In genomic region chr7:24722386-24723177, GRCh38 we compare ENCODE assay signal across 8 cellular contexts. TPM values are rescaled to one million over a fixed set of nuclear protein-coding genes. Genes with fewer than 3 reads are reported as not detected.
DNase-seq lines count a peak whose midpoint lies in the region; ATAC-seq and TF ChIP-seq lines count a peak whose summit lies in the region.

No MANE protein-coding gene starts in this region.

- H3K4me3 Mint-ChIP-seq in endodermal cell (no peak overlapping the region), naive B cell (no peak overlapping the region)

- TF ChIP-seq CTCF in DND-41 (IDR thresholded peaks at IDR 0.05; ENCODE audit: borderline replicate concordance, extremely low read depth, low read length, poor library complexity, severe bottlenecking) (peak; percentile 33), endodermal cell (conservative IDR thresholded peaks at IDR 0.05) (peak; percentile 71)

- H3K27me3 Mint-ChIP-seq in endodermal cell (ENCODE audit: insufficient read depth): no peaks in the 10 kb centered on the region
- H3K27me3 Mint-ChIP-seq in naive B cell: peaks cover 0 to 17% (median 2%) of the 10 kb centered on the region in 3 donors

- H4K20me1 ChIP-seq in DND-41 (ENCODE audit: insufficient read depth, low read length): no peaks in the 10 kb centered on the region

- H3K9ac ChIP-seq in DND-41 (ENCODE audit: low read depth, low read length) (no peak overlapping the region), endodermal cell (ENCODE audit: extremely low read depth, low read length, poor library complexity, severe bottlenecking) (no peak overlapping the region)

- no peak for ATAC-seq in DND-41 (ENCODE audit: insufficient read depth, low read depth)
- ATAC-seq in naive B cell (ENCODE audit: low read depth in 2 of 2): no peak
- ATAC-seq in GM21381 (IDR thresholded peaks at IDR 0.05; ENCODE audit: unreplicated experiment): no peak

- H3K9me3 ChIP-seq in DND-41 (ENCODE audit: insufficient read depth, low read length, severe bottlenecking) (no peaks in the 10 kb centered on the region), endodermal cell (ENCODE audit: control insufficient read depth, low read length) (peaks cover 4% of the 10 kb centered on the region)

- DNase-seq in DND-41: no peak
- peak; percentile 66 for DNase-seq in NCI-H2107 treated with DMSO at 0.1 percent for 48 hours (lab: John Stamatoyannopoulos, UW; ENCODE audit: unreplicated experiment)
- peak; percentile 77 for DNase-seq in endodermal cell
- DNase-seq in naive B cell: no peak
- DNase-seq in SIG-M5 treated with dmso at 0.1 percent for 504 hours (lab: John Stamatoyannopoulos, UW; ENCODE audit: unreplicated experiment): no peak
- DNase-seq in NAMALWA (ENCODE audit: low spot score): no peak
- DNase-seq in NCI-H2029 treated with DMSO at 0.1 percent for 48 hours (lab: John Stamatoyannopoulos, UW): no peak

- peaks cover 38% of the 10 kb centered on the region for H3K4me1 Mint-ChIP-seq in endodermal cell
- H3K4me1 Mint-ChIP-seq in naive B cell: peaks cover 68 to 76% (median 74%) of the 10 kb centered on the region in 3 donors

- H3K9me3 Mint-ChIP-seq in endodermal cell (peaks cover 1% of the 10 kb centered on the region), naive B cell (peaks cover 0 to 10% (median 0%) of the 10 kb centered on the region in 7 donors)

- H3K36me3 ChIP-seq in DND-41 (ENCODE audit: insufficient read depth, low read length) (no peaks in the 10 kb centered on the region), endodermal cell (ENCODE audit: control insufficient read depth, insufficient read depth, low read length) (no peaks in the 10 kb centered on the region)

- H3K27me3 ChIP-seq in DND-41 (ENCODE audit: insufficient read depth, low read length, poor library complexity): no peaks in the 10 kb centered on the region
- H3K27me3 ChIP-seq in endodermal cell (ENCODE audit: control insufficient read depth, insufficient read depth, low read length, poor library complexity, severe bottlenecking): no peaks in the 10 kb centered on the region

- H3K4me2 ChIP-seq in DND-41 (ENCODE audit: insufficient read depth, low read length): no peak overlapping the region

- H3K27ac ChIP-seq in DND-41 (ENCODE audit: low read length): no peak overlapping the region
- no peak overlapping the region for H3K27ac ChIP-seq in endodermal cell (ENCODE audit: low read depth, low read length)

- 81 to 86% methylated on average over 9 to 19 of the region's 19 CpGs for WGBS in endodermal cell (ENCODE audit: insufficient coverage in 1 of 2, insufficient read length in 1 of 2), 2 experiments

- H3K79me2 ChIP-seq in DND-41 (ENCODE audit: insufficient read depth, low read length): no peaks in the 10 kb centered on the region

- H3K4me1 ChIP-seq in DND-41 (ENCODE audit: insufficient read depth, low read length): peaks cover 25% of the 10 kb centered on the region
- peaks cover 14% of the 10 kb centered on the region for H3K4me1 ChIP-seq in endodermal cell (ENCODE audit: control insufficient read depth, insufficient read depth, low read length)

- no peak overlapping the region for H3K4me3 ChIP-seq in DND-41 (ENCODE audit: low read depth in 1 of 2, low read length in 2 of 2)
- H3K4me3 ChIP-seq in endodermal cell (ENCODE audit: low read length): no peak overlapping the region

- H3K27ac Mint-ChIP-seq in endodermal cell (peak overlapping the region; percentile 12), naive B cell (peak overlapping the region in 5 of 6 donors; percentile 5 to 98 (median 81))

- no peak overlapping the region for H2AFZ ChIP-seq in DND-41 (ENCODE audit: low read depth, low read length)

- H3K36me3 Mint-ChIP-seq in endodermal cell (ENCODE audit: low read depth): peaks cover 2% of the 10 kb centered on the region
- no peaks in the 10 kb centered on the region for H3K36me3 Mint-ChIP-seq in naive B cell

RNA-seq across cellular contexts. Expression of gene GSDME, which starts 34.7 kb away (rescaled TPM):
- 10 to 100 TPM in 1 of 2 donors, 1 to 10 TPM in 1; 8.9 to 17.9 TPM for total RNA-seq in endodermal cell
- 12.9 TPM for polyA plus RNA-seq in endodermal cell (2013, experiment 1 of 2)
- 11.6 TPM for polyA plus RNA-seq in endodermal cell (2013, experiment 2 of 2)
- polyA plus RNA-seq in naive B cell (ENCODE audit: low read depth in 6 of 6): 10 to 100 TPM in 4 of 6 donors, 1 to 10 TPM in 1, not detected in 1; 8.0 to 22.3 (median 12.9) TPM

Comparison
In these comparisons a context has a peak if more than half of its experiments do, and no peak if none do; other contexts are left out.
1. DNase-seq: peak in NCI-H2107 treated with DMSO at 0.1 percent for 48 hours (single experiment) and endodermal cell (single experiment); none in DND-41 (single experiment), naive B cell (single experiment), SIG-M5 treated with dmso at 0.1 percent for 504 hours (single experiment), NAMALWA (single experiment) and NCI-H2029 treated with DMSO at 0.1 percent for 48 hours (single experiment).